ENCODE assay signal across 8 cellular contexts in the genomic region with DNA sequence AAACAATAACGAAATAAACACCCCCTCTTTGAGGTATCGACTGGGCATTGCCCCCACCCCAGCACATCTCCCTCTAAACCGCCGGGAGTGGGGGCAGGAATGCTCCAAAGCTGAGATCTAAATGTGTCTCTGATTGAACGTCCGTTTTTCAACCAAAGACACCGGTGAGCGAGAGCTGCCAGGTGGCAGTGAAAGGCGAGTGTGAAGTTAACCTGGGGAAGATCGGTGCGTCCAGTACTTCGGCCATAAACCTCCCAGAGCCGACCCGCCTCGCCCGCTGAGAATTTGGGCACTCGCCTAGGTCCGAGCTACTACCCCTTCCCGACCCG. TPM values are rescaled to one million over a fixed set of nuclear protein-coding genes. Genes with fewer than 3 reads are reported as not detected.
A peak's percentile ranks its signal among the peaks of the same experiment; 100 is the strongest.
DNase-seq lines count a peak whose midpoint lies in the region; ATAC-seq and TF ChIP-seq lines count a peak whose summit lies in the region.

No MANE protein-coding gene starts in this region.

- peak overlapping the region; percentile 91 to 94 for H3K27ac ChIP-seq in right atrium auricular region

- peak overlapping the region; percentile 87 for H3K4me2 ChIP-seq in skeletal muscle satellite cell (ENCODE audit: low read length)

- no peaks in the 10 kb centered on the region for H3K9me3 Mint-ChIP-seq in activated CD4-positive, alpha-beta T cell treated with anti-CD3 and anti-CD28 coated beads for 36 hours (ENCODE audit: low read depth)
- no peaks in the 10 kb centered on the region for H3K9me3 Mint-ChIP-seq in activated T-helper 1 cell treated with anti-CD3 and anti-CD28 coated beads, Interleukin-12 subunit alpha, Interleukin-12 subunit beta, Interleukin-2, Interleukin-4 antibody, amounts not matched to agents 30 ng/mL and 10 ng/mL and 1 ng/mL, durations not matched to agents 14 hours and 24 hours and 36 hours

- POLR2A ChIA-PET in activated CD4-positive, alpha-beta T cell treated with anti-CD3 and anti-CD28 coated beads for 36 hours (lab: Charles Lee): interaction anchor here (0.8 kb wide), 1 partner anchor 101 kb away, joined by 3 read pairs; no protein-coding TSS in a partner anchor

- H3K36me3 Mint-ChIP-seq in activated CD4-positive, alpha-beta T cell treated with anti-CD3 and anti-CD28 coated beads for 36 hours (ENCODE audit: low read depth): peaks cover 24% of the 10 kb centered on the region
- peaks cover 11% of the 10 kb centered on the region for H3K36me3 Mint-ChIP-seq in activated T-helper 1 cell treated with anti-CD3 and anti-CD28 coated beads, Interleukin-12 subunit alpha, Interleukin-12 subunit beta, Interleukin-2, Interleukin-4 antibody, amounts not matched to agents 30 ng/mL and 10 ng/mL and 1 ng/mL, durations not matched to agents 14 hours and 24 hours and 36 hours (ENCODE audit: low read depth)

- H3K9me3 ChIP-seq in right atrium auricular region (no peaks in the 10 kb centered on the region), skeletal muscle satellite cell (replicated peaks; ENCODE audit: low read length) (no peaks in the 10 kb centered on the region)

- no peak for ATAC-seq in activated CD4-positive, alpha-beta T cell treated with anti-CD3 and anti-CD28 coated beads for 36 hours
- peak; percentile 3 for ATAC-seq in HG03280 (IDR thresholded peaks at IDR 0.05; ENCODE audit: unreplicated experiment)

- H3K4me3 ChIP-seq in right atrium auricular region (peak overlapping the region; percentile 76 to 81), skeletal muscle satellite cell (ENCODE audit: low read length) (peak overlapping the region; percentile 87)

- H3K27me3 Mint-ChIP-seq in activated CD4-positive, alpha-beta T cell treated with anti-CD3 and anti-CD28 coated beads for 36 hours: no peaks in the 10 kb centered on the region
- H3K27me3 Mint-ChIP-seq in activated T-helper 1 cell treated with anti-CD3 and anti-CD28 coated beads, Interleukin-12 subunit alpha, Interleukin-12 subunit beta, Interleukin-2, Interleukin-4 antibody, amounts not matched to agents 30 ng/mL and 10 ng/mL and 1 ng/mL, durations not matched to agents 14 hours and 24 hours and 36 hours (ENCODE audit: insufficient read depth): peaks cover 2% of the 10 kb centered on the region

- H3K9ac ChIP-seq in skeletal muscle satellite cell (ENCODE audit: low read depth, low read length): peak overlapping the region; percentile 84

- peaks cover 14% of the 10 kb centered on the region for H3K36me3 ChIP-seq in right atrium auricular region
- peaks cover 7% of the 10 kb centered on the region for H3K36me3 ChIP-seq in skeletal muscle satellite cell (ENCODE audit: insufficient read depth, low read length)

- peaks cover 0 to 26% of the 10 kb centered on the region in 2 donors for H3K4me1 ChIP-seq in right atrium auricular region
- H3K4me1 ChIP-seq in skeletal muscle satellite cell (ENCODE audit: control insufficient read depth, insufficient read depth, low read length): peaks cover 12% of the 10 kb centered on the region

- intact Hi-C loops in activated CD4-positive, alpha-beta T cell treated with anti-CD3 and anti-CD28 coated beads for 36 hours (cut with DNase I, micrococcal nuclease): loop anchor here (1.0 to 5.0 kb wide), 11 partner anchors 43 to 1151 kb away; a partner anchor contains a TSS
- intact Hi-C loops in activated T-helper 1 cell treated with anti-CD3 and anti-CD28 coated beads, Interleukin-12 subunit alpha, Interleukin-12 subunit beta, Interleukin-2, Interleukin-4 antibody, amounts not matched to agents 30 ng/mL and 10 ng/mL and 1 ng/mL, durations not matched to agents 14 hours and 24 hours and 36 hours (cut with micrococcal nuclease): loop anchor here (1.0 to 5.0 kb wide), 11 partner anchors 29 to 825 kb away; a partner anchor contains a TSS

- peaks cover 27% of the 10 kb centered on the region for H3K4me1 Mint-ChIP-seq in activated CD4-positive, alpha-beta T cell treated with anti-CD3 and anti-CD28 coated beads for 36 hours
- peaks cover 23% of the 10 kb centered on the region for H3K4me1 Mint-ChIP-seq in activated T-helper 1 cell treated with anti-CD3 and anti-CD28 coated beads, Interleukin-12 subunit alpha, Interleukin-12 subunit beta, Interleukin-2, Interleukin-4 antibody, amounts not matched to agents 30 ng/mL and 10 ng/mL and 1 ng/mL, durations not matched to agents 14 hours and 24 hours and 36 hours (ENCODE audit: low read depth)

- CTCF ChIA-PET in activated CD4-positive, alpha-beta T cell treated with anti-CD3 and anti-CD28 coated beads for 36 hours (lab: Charles Lee): interaction anchor here (0.6 to 4.5 kb wide), 11 partner anchors 22 to 184 kb away, joined by 3 to 36 read pairs (median 4); no protein-coding TSS in a partner anchor

- peak overlapping the region; percentile 97 for H3K4me3 Mint-ChIP-seq in activated CD4-positive, alpha-beta T cell treated with anti-CD3 and anti-CD28 coated beads for 36 hours
- peak overlapping the region; percentile 96 for H3K4me3 Mint-ChIP-seq in activated T-helper 1 cell treated with anti-CD3 and anti-CD28 coated beads, Interleukin-12 subunit alpha, Interleukin-12 subunit beta, Interleukin-2, Interleukin-4 antibody, amounts not matched to agents 30 ng/mL and 10 ng/mL and 1 ng/mL, durations not matched to agents 14 hours and 24 hours and 36 hours

- no peak for TF ChIP-seq CTCF in right atrium auricular region (IDR thresholded peaks at IDR 0.05)

- peak overlapping the region; percentile 93 for H3K27ac Mint-ChIP-seq in activated CD4-positive, alpha-beta T cell treated with anti-CD3 and anti-CD28 coated beads for 36 hours
- H3K27ac Mint-ChIP-seq in activated T-helper 1 cell treated with anti-CD3 and anti-CD28 coated beads, Interleukin-12 subunit alpha, Interleukin-12 subunit beta, Interleukin-2, Interleukin-4 antibody, amounts not matched to agents 30 ng/mL and 10 ng/mL and 1 ng/mL, durations not matched to agents 14 hours and 24 hours and 36 hours: peak overlapping the region; percentile 95

- no peak for DNase-seq in activated CD4-positive, alpha-beta T cell treated with anti-CD3 and anti-CD28 coated beads for 36 hours
- DNase-seq in activated CD4-positive, alpha-beta T cell treated with anti-CD3 and anti-CD28 coated beads for 48 hours: no peak
- DNase-seq in activated T-helper 1 cell treated with anti-CD3 and anti-CD28 coated beads, Interleukin-12 subunit alpha, Interleukin-12 subunit beta, Interleukin-2, Interleukin-4 antibody, amounts not matched to agents 30 ng/mL and 10 ng/mL and 1 ng/mL, durations not matched to agents 14 hours and 24 hours and 36 hours (ENCODE audit: low spot score): no peak
- DNase-seq in right atrium auricular region (ENCODE audit: low spot score): no peak
- no peak for DNase-seq in NCI-H2081 treated with DMSO at 0.1 percent for 48 hours (lab: John Stamatoyannopoulos, UW)
- DNase-seq in KG1 (lab: John Stamatoyannopoulos, UW): no peak

- H3K27me3 ChIP-seq in right atrium auricular region (no peaks in the 10 kb centered on the region), skeletal muscle satellite cell (ENCODE audit: control insufficient read depth, insufficient read depth, low read length) (peaks cover 12% of the 10 kb centered on the region)

RNA-seq across cellular contexts. Expression of a gene that starts 0.6 kb away (rescaled TPM):
- total RNA-seq in activated CD4-positive, alpha-beta T cell treated with anti-CD3 and anti-CD28 coated beads for 36 hours: 10 to 100 TPM; 15.8 to 17.2 TPM
- 14.1 and 14.8 TPM in 2 replicates for total RNA-seq in activated T-helper 1 cell treated with anti-CD3 and anti-CD28 coated beads, Interleukin-12 subunit alpha, Interleukin-12 subunit beta, Interleukin-2, Interleukin-4 antibody, amounts not matched to agents 30 ng/mL and 10 ng/mL and 1 ng/mL, durations not matched to agents 14 hours and 24 hours and 36 hours
- 10 to 100 TPM; 19.6 to 23.6 TPM for total RNA-seq in right atrium auricular region
- total RNA-seq in skeletal muscle satellite cell (2012; rRNA removed): 7.0 and 10.1 TPM in 2 replicates

RNA-seq across cellular contexts. Expression of a gene that starts 14.2 kb away (rescaled TPM):
- not detected for total RNA-seq in activated CD4-positive, alpha-beta T cell treated with anti-CD3 and anti-CD28 coated beads for 36 hours
- not detected in 2 replicates for total RNA-seq in activated T-helper 1 cell treated with anti-CD3 and anti-CD28 coated beads, Interleukin-12 subunit alpha, Interleukin-12 subunit beta, Interleukin-2, Interleukin-4 antibody, amounts not matched to agents 30 ng/mL and 10 ng/mL and 1 ng/mL, durations not matched to agents 14 hours and 24 hours and 36 hours
- total RNA-seq in right atrium auricular region: not detected
- not detected in 2 replicates for total RNA-seq in skeletal muscle satellite cell (2012; rRNA removed)

RNA-seq across cellular contexts. Expression of a gene that starts 50.8 kb away (rescaled TPM):
- total RNA-seq in activated CD4-positive, alpha-beta T cell treated with anti-CD3 and anti-CD28 coated beads for 36 hours: 1 to 10 TPM; 4.0 to 5.3 TPM
- 6.1 and 7.1 TPM in 2 replicates for total RNA-seq in activated T-helper 1 cell treated with anti-CD3 and anti-CD28 coated beads, Interleukin-12 subunit alpha, Interleukin-12 subunit beta, Interleukin-2, Interleukin-4 antibody, amounts not matched to agents 30 ng/mL and 10 ng/mL and 1 ng/mL, durations not matched to agents 14 hours and 24 hours and 36 hours
- 10 to 100 TPM; 14.3 to 26.1 TPM for total RNA-seq in right atrium auricular region
- 2.8 and 4.2 TPM in 2 replicates for total RNA-seq in skeletal muscle satellite cell (2012; rRNA removed)
